8 cellular contexts compared by ENCODE assay signal in the genomic region with DNA sequence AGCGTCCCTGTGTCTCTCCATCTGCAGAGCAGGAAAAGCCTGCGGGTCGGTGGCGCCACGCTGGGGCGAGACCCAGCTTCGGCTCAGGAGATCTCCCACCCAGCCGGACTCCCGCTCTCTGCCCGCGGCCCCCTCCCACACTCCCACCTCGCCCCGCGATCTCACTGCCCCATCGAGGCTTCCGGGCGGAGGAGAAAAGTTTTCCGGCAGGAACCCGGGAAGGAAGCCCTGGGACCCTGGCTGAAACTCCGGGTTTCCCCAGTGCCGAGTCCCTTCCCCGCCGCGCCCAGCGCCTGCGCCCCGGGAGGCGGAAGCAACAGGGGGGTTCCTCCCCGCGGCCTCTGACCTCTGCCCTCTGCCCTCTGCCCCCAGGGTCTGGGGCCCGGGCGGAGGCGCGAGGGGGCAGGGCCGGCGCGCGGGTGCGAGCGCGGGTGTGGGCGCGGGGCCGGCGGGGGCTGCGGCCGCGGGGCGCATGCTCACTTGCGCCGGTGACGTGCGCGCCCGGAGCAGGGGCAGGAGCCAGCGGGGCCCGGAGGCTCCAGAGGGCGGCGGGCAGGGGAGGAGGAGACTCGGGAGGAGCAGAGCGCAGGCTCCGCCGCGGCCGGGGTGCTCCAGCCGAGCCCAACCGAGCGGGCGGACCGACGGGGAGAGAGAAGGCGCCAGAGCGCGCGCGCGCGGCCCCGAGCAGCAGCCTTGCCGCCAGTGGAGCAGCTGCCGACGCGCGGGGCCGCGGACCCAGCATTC. TPM values are rescaled to one million over a fixed set of nuclear protein-coding genes. Genes with fewer than 3 reads are reported as not detected.
DNase-seq lines count a peak whose midpoint lies in the region; ATAC-seq and TF ChIP-seq lines count a peak whose summit lies in the region.

A gene (plus strand): TSS at position 541 of the 744 bp plus-strand sequence. CDS start 379 bp downstream, outside the sequence.

- DNase-seq in AG09319 (ENCODE audit: extremely low read depth, low read depth) (peak; percentile 85), NCI-H345 treated with DMSO at 0.1 percent for 48 hours (lab: John Stamatoyannopoulos, UW; ENCODE audit: unreplicated experiment) (peak; percentile 55), colonic mucosa (peak; percentile 86), left kidney (ENCODE audit: low read depth, low spot score) (peak; percentile 98)
- peak; percentile 84 for DNase-seq in activated CD4-positive, alpha-beta T cell treated with anti-CD3 and anti-CD28 coated beads, Interleukin-2, amount 10 ng/mL, durations not matched to agents 7 days and 5 days
- DNase-seq in stimulated activated CD4-positive, alpha-beta T cell treated with anti-CD3 and anti-CD28 coated beads, Interleukin-1b, Interleukin-23, amount 100 ng/mL, for 4 hours (ENCODE audit: low read depth in 2 of 2), result peak; percentile 67 to 77

- H3K9me3 ChIP-seq in colonic mucosa, result no peaks in the 10 kb centered on the region

- peak within 1 kb of the TSS; percentile 97 for H3K4me3 ChIP-seq in colonic mucosa

- ATAC-seq in GM18909 (IDR thresholded peaks at IDR 0.05; ENCODE audit: poor library complexity, unreplicated experiment) (peak; percentile 72), HG03159 (IDR thresholded peaks at IDR 0.05; ENCODE audit: unreplicated experiment) (peak; percentile 62)

- H3K27me3 Mint-ChIP-seq in activated CD4-positive, alpha-beta T cell treated with anti-CD3 and anti-CD28 coated beads, Interleukin-2, amount 10 ng/mL, durations not matched to agents 7 days and 5 days, result no peaks in the 10 kb centered on the region

- intact Hi-C loops in colonic mucosa (cut with DNase I), result no loop called here

- peak within 1 kb of the TSS; percentile 85 for H3K27ac ChIP-seq in colonic mucosa

- peaks cover 59% of the 10 kb centered on the region for H3K4me1 Mint-ChIP-seq in activated CD4-positive, alpha-beta T cell treated with anti-CD3 and anti-CD28 coated beads, Interleukin-2, amount 10 ng/mL, durations not matched to agents 7 days and 5 days

- peak within 1 kb of the TSS; percentile 84 for H3K4me3 Mint-ChIP-seq in activated CD4-positive, alpha-beta T cell treated with anti-CD3 and anti-CD28 coated beads, Interleukin-2, amount 10 ng/mL, durations not matched to agents 7 days and 5 days

- H3K36me3 Mint-ChIP-seq in activated CD4-positive, alpha-beta T cell treated with anti-CD3 and anti-CD28 coated beads, Interleukin-2, amount 10 ng/mL, durations not matched to agents 7 days and 5 days (ENCODE audit: low read depth), result peaks cover 14% of the 10 kb centered on the region

- peak within 1 kb of the TSS; percentile 76 to 88 for H3K9ac ChIP-seq in colonic mucosa (ENCODE audit: low read depth in 2 of 2, low read length in 2 of 2)

- TF ChIP-seq CTCF in AG09319 (IDR thresholded peaks at IDR 0.05; ENCODE audit: low read depth, low read length), result no peak
- TF ChIP-seq CTCF in colonic mucosa (IDR thresholded peaks at IDR 0.05), result no peak

- H3K36me3 ChIP-seq in colonic mucosa, result no peaks in the 10 kb centered on the region

- H3K4me1 ChIP-seq in colonic mucosa, result no peaks in the 10 kb centered on the region

- CTCF ChIA-PET in activated CD4-positive, alpha-beta T cell treated with anti-CD3 and anti-CD28 coated beads, Interleukin-2, amount 10 ng/mL, durations not matched to agents 7 days and 5 days (lab: Charles Lee), result no interaction called here

- POLR2A ChIA-PET in activated CD4-positive, alpha-beta T cell treated with anti-CD3 and anti-CD28 coated beads, Interleukin-2, amount 10 ng/mL, durations not matched to agents 7 days and 5 days (lab: Charles Lee), result no interaction called here

- no peaks in the 10 kb centered on the region for H3K27me3 ChIP-seq in colonic mucosa

- no peaks in the 10 kb centered on the region for H3K9me3 Mint-ChIP-seq in activated CD4-positive, alpha-beta T cell treated with anti-CD3 and anti-CD28 coated beads, Interleukin-2, amount 10 ng/mL, durations not matched to agents 7 days and 5 days

- H3K27ac Mint-ChIP-seq in activated CD4-positive, alpha-beta T cell treated with anti-CD3 and anti-CD28 coated beads, Interleukin-2, amount 10 ng/mL, durations not matched to agents 7 days and 5 days, result peak within 1 kb of the TSS; percentile 89

RNA-seq across cellular contexts. Expression of the gene that starts here (rescaled TPM):
- total RNA-seq in activated CD4-positive, alpha-beta T cell treated with anti-CD3 and anti-CD28 coated beads, Interleukin-2, amount 10 ng/mL, durations not matched to agents 7 days and 5 days, result 10 to 100 TPM; 63.1 to 68.4 TPM
- total RNA-seq in colonic mucosa, result 10 to 100 TPM; 15.8 to 19.6 TPM

Comparison
In these comparisons a context has a peak if more than half of its experiments do, and no peak if none do; other contexts are left out.
1. Peak in every context shown above with its lines: DNase-seq, ATAC-seq, H3K4me3 ChIP-seq and H3K27ac ChIP-seq.